12 cellular contexts compared by ENCODE assay signal in genomic region chrX:41468647-41469323, GRCh38. TPM values are rescaled to one million over a fixed set of nuclear protein-coding genes. Genes with fewer than 3 reads are reported as not detected.
DNase-seq lines count a peak whose midpoint lies in the region; ATAC-seq lines count a peak whose summit lies in the region.
"Had no signal": no experiment of that assay in that cellular context is flagged by ENCODE, and none has a peak within 500 bp of the region (broad histone marks: within the 10 kb centered on the region; RNA-seq: fewer than 3 reads in every experiment).

No MANE protein-coding gene starts in this region.

- DNase-seq in DMS79 (lab: John Stamatoyannopoulos, UW), result peak; percentile 66
- peak; percentile 78 for DNase-seq in NCI-H2107 (lab: John Stamatoyannopoulos, UW)
- DNase-seq in caudate nucleus (lab: John Stamatoyannopoulos, UW), result no peak
- DNase-seq in myocyte (ENCODE audit: low read depth), result peak; percentile 52
- DNase-seq in EL, result no peak
- no peak for DNase-seq in head of caudate nucleus
- DNase-seq: CD4-positive, alpha-beta T cell; cortex of kidney; NCI-H1048; T-cell had no signal

- ATAC-seq in GM18498 (IDR thresholded peaks at IDR 0.05; ENCODE audit: unreplicated experiment), result no peak
- no peak for ATAC-seq in HG03045 (IDR thresholded peaks at IDR 0.05; ENCODE audit: unreplicated experiment)
- ATAC-seq: T-cell had no signal

- H3K27ac ChIP-seq in caudate nucleus (ENCODE audit: low read depth, low read length), result peak overlapping the region; percentile 62

- intact Hi-C loops in head of caudate nucleus (cut with DNase I), result no loop called here

RNA-seq across cellular contexts. Expression of gene NYX, which starts 21.6 kb away (rescaled TPM):
- total RNA-seq in myocyte, result not detected in 2 replicates
- polyA plus RNA-seq in myocyte (2012), result not detected
- total RNA-seq: CD4-positive, alpha-beta T cell; T-cell had no signal

Comparison
In these comparisons a context has a peak if more than half of its experiments do, and no peak if none do; other contexts are left out.
1. DNase-seq: peak in DMS79 (single experiment), NCI-H2107 (single experiment) and myocyte (single experiment); none in caudate nucleus (0 of 61), EL (single experiment) and head of caudate nucleus (0 of 42).